ENCODE assay signal across 16 cellular contexts in genomic region chr4:111776546-111776945, GRCh38.
DNase-seq lines count a peak whose midpoint lies in the region; ATAC-seq and TF ChIP-seq lines count a peak whose summit lies in the region.
"Had no signal": no experiment of that assay in that cellular context is flagged by ENCODE, and none has a peak within 500 bp of the region (broad histone marks: within the 10 kb centered on the region; RNA-seq: fewer than 3 reads in every experiment).

No MANE protein-coding gene starts in this region.

- H2AFZ ChIP-seq in H9 (ENCODE audit: low read length), result no peak overlapping the region
- H2AFZ ChIP-seq: GM23338 had no signal

- no peak overlapping the region for H2BK20ac ChIP-seq in H9 (ENCODE audit: low read depth, low read length, poor library complexity, severe bottlenecking)

- no peak overlapping the region for H4K91ac ChIP-seq in H9 (ENCODE audit: insufficient read length, low read depth, low read length)

- H3K9me3 ChIP-seq in thyroid gland (no peaks in the 10 kb centered on the region), upper lobe of right lung (no peaks in the 10 kb centered on the region), H9 (ENCODE audit: control insufficient read depth, low read depth, low read length) (no peaks in the 10 kb centered on the region)

- H2BK12ac ChIP-seq in H9 (ENCODE audit: insufficient read length, low read depth, low read length), result no peak overlapping the region

- intact Hi-C loops in thyroid gland (cut with DNase I), result no loop called here
- intact Hi-C loops in upper lobe of right lung (cut with DNase I), result no loop called here

- H3K27ac ChIP-seq in thyroid gland (no peak overlapping the region), upper lobe of right lung (no peak overlapping the region), H9 (ENCODE audit: insufficient read length, low read depth, low read length) (no peak overlapping the region)

- H3K36me3 ChIP-seq in thyroid gland (no peaks in the 10 kb centered on the region), upper lobe of right lung (no peaks in the 10 kb centered on the region)

- H3K4me3 ChIP-seq in thyroid gland (replicated peaks in 1 of 3) (no peak overlapping the region), upper lobe of right lung (no peak overlapping the region)
- H3K4me3 ChIP-seq: GM23338 had no signal

- H3K56ac ChIP-seq in H9 (ENCODE audit: insufficient read length, low read depth, low read length), result no peak overlapping the region

- no peak overlapping the region for H2BK5ac ChIP-seq in H9 (ENCODE audit: insufficient read length, low read length)

- TF ChIP-seq POLR2A in thyroid gland (IDR thresholded peaks at IDR 0.05), result no peak

- H3K4ac ChIP-seq in H9 (ENCODE audit: low read depth, low read length), result no peak overlapping the region

- no peaks in the 10 kb centered on the region for H3K4me1 ChIP-seq in thyroid gland
- H3K4me1 ChIP-seq in upper lobe of right lung, result no peaks in the 10 kb centered on the region
- no peaks in the 10 kb centered on the region; the same call in 1 of the 2 replicates for H3K4me1 ChIP-seq in H9 (ENCODE audit: insufficient read depth, low read length)

- H3K23ac ChIP-seq in H9 (ENCODE audit: insufficient read length, low read depth, low read length), result no peak overlapping the region

- no peak overlapping the region for H3K4me2 ChIP-seq in H9 (ENCODE audit: insufficient read depth, insufficient read length, low read length)
- H3K4me2 ChIP-seq: GM23338 had no signal

- H3K79me1 ChIP-seq in H9 (ENCODE audit: insufficient read depth, low read depth, low read length, poor library complexity, severe bottlenecking), result no peaks in the 10 kb centered on the region

- H3K27me3 ChIP-seq in thyroid gland (no peaks in the 10 kb centered on the region), upper lobe of right lung (no peaks in the 10 kb centered on the region), H9 (ENCODE audit: insufficient read depth, low read length) (no peaks in the 10 kb centered on the region)

- no peak for ATAC-seq in upper lobe of right lung
- ATAC-seq: GM23338 had no signal

- H2BK15ac ChIP-seq in H9 (ENCODE audit: low read depth, low read length), result no peak overlapping the region

- H2BK120ac ChIP-seq in H9 (ENCODE audit: low read depth, low read length, poor library complexity, severe bottlenecking), result no peak overlapping the region

- TF ChIP-seq CTCF in thyroid gland (IDR thresholded peaks at IDR 0.05) (no peak), upper lobe of right lung (IDR thresholded peaks at IDR 0.05) (no peak), H9 (conservative IDR thresholded peaks at IDR 0.05) (no peak)

- no peaks in the 10 kb centered on the region for H3K9me3 Mint-ChIP-seq in H9
- H3K9me3 Mint-ChIP-seq: GM23338 had no signal

- no peaks in the 10 kb centered on the region for H3K36me3 Mint-ChIP-seq in H9 (ENCODE audit: insufficient read depth in 1 of 3, low read depth in 3 of 3)

- no peak overlapping the region for H3K27ac Mint-ChIP-seq in H9
- H3K27ac Mint-ChIP-seq: GM23338 had no signal

- H3K27me3 Mint-ChIP-seq in H9 (ENCODE audit: low read depth), result no peaks in the 10 kb centered on the region

- DNase-seq in AG08395 (ENCODE audit: low spot score), result peak; percentile 27
- DNase-seq in GM04503 (ENCODE audit: low read depth), result peak; percentile 6
- DNase-seq in RPMI7951 (ENCODE audit: low read depth), result peak; percentile 2
- peak; percentile 28 for DNase-seq in glomerular visceral epithelial cell (ENCODE audit: extremely low spot score)
- no peak for DNase-seq in hypothalamus (lab: John Stamatoyannopoulos, UW)
- no peak for DNase-seq in thyroid gland
- DNase-seq in upper lobe of right lung, result no peak
- DNase-seq in H9, result no peak
- DNase-seq: 8988T, C1 segment of cervical spinal cord, COR-L47, GF-D8, NCI-H1417 treated with DMSO at 0.1 percent for 48 hours, NCI-H2081, NCI-H524 had no signal

- H3T11ph ChIP-seq in H9 (ENCODE audit: low read length), result no peak overlapping the region

- no peak overlapping the region for H3K14ac ChIP-seq in H9 (ENCODE audit: insufficient read depth, low read length)

- no peak overlapping the region for H4K8ac ChIP-seq in H9 (replicated peaks; ENCODE audit: insufficient read length, low read depth, low read length)

- no peak overlapping the region for H3K4me3 Mint-ChIP-seq in H9
- H3K4me3 Mint-ChIP-seq: GM23338 had no signal

- H3K4me1 Mint-ChIP-seq in H9, result peaks cover 0 to 6% of the 10 kb centered on the region in 2 experiments; a peak in 2 of 4 replicates

- no peak overlapping the region for H4K5ac ChIP-seq in H9 (ENCODE audit: insufficient read length, low read depth, low read length)

- H3K18ac ChIP-seq in H9 (ENCODE audit: insufficient read length, low read depth, low read length), result no peak overlapping the region

- no peaks in the 10 kb centered on the region for H4K20me1 ChIP-seq in H9 (ENCODE audit: control insufficient read depth, insufficient read depth, insufficient read length)

- 69 to 71% methylated on average over 1 of the region's 1 CpG for WGBS in thyroid gland, 2 donors
- no CpG with 5 or more reads among the region's 1 CpG for WGBS in H9 (ENCODE audit: extremely low coverage, insufficient read length, low lambda C conversion rate)

- H2AK5ac ChIP-seq in H9 (ENCODE audit: insufficient read length, low read length), result no peak overlapping the region

- H3K9ac ChIP-seq in H9 (ENCODE audit: extremely low read depth, insufficient read length, low read length), result no peak overlapping the region

- no peaks in the 10 kb centered on the region for H3K23me2 ChIP-seq in H9 (ENCODE audit: insufficient read length, low read depth, low read length, poor library complexity, severe bottlenecking)

- H3K79me2 ChIP-seq in H9 (ENCODE audit: insufficient read depth, low read length), result no peaks in the 10 kb centered on the region

Comparison
In these comparisons a context has a peak if more than half of its experiments do, and no peak if none do; other contexts are left out.
1. DNase-seq: peak in AG08395 (single experiment), GM04503 (single experiment), RPMI7951 (single experiment) and glomerular visceral epithelial cell (single experiment); none in hypothalamus (0 of 51), thyroid gland (0 of 2), upper lobe of right lung (single experiment) and H9 (single experiment).